ENCODE assay signal across 7 cellular contexts in genomic region chr17:64497565-64498035, GRCh38. TPM values are rescaled to one million over a fixed set of nuclear protein-coding genes. Genes with fewer than 3 reads are reported as not detected.
DNase-seq lines count a peak whose midpoint lies in the region; ATAC-seq and TF ChIP-seq lines count a peak whose summit lies in the region.

No MANE protein-coding gene starts in this region.

- no peak overlapping the region for H2BK5ac ChIP-seq in H9 (ENCODE audit: insufficient read length, low read length)

- H3K9me3 ChIP-seq in H9 (ENCODE audit: control insufficient read depth, low read depth, low read length) (no peaks in the 10 kb centered on the region), RWPE2 (ENCODE audit: severe bottlenecking) (no peaks in the 10 kb centered on the region), esophagus squamous epithelium (no peaks in the 10 kb centered on the region)

- intact Hi-C loops in esophagus squamous epithelium (cut with DNase I): loop anchor here (10.0 kb wide), 1 partner anchor 73 kb away; no protein-coding TSS in a partner anchor

- peak overlapping the region; percentile 62 for H3K4me3 ChIP-seq in RWPE2 (ENCODE audit: severe bottlenecking)
- peak overlapping the region; percentile 65 to 86 (median 72) for H3K4me3 ChIP-seq in esophagus squamous epithelium
- H3K4me3 ChIP-seq in skeletal muscle cell (ENCODE audit: low read depth, low read length): peak overlapping the region; percentile 76

- no peak overlapping the region for H3K23ac ChIP-seq in H9 (ENCODE audit: insufficient read length, low read depth, low read length)

- H3K23me2 ChIP-seq in H9 (ENCODE audit: insufficient read length, low read depth, low read length, poor library complexity, severe bottlenecking): peaks cover 15% of the 10 kb centered on the region

- no peak overlapping the region for H2AFZ ChIP-seq in H9 (ENCODE audit: low read length)

- TF ChIP-seq CTCF in H9 (conservative IDR thresholded peaks at IDR 0.05) (no peak; the same call in 2 of the 3 replicates), RWPE2 (IDR thresholded peaks at IDR 0.05; ENCODE audit: poor library complexity, severe bottlenecking) (peak; percentile 42), esophagus squamous epithelium (IDR thresholded peaks at IDR 0.05) (peak in 1 of 6 experiments; percentile 8)

- peaks cover 6% of the 10 kb centered on the region; the same call in 1 of the 2 replicates for H3K79me2 ChIP-seq in H9 (ENCODE audit: insufficient read depth, low read length)

- peak overlapping the region; percentile 89 to 99 (median 98); a peak in 5 of 7 replicates for H3K27ac Mint-ChIP-seq in H9

- H3K14ac ChIP-seq in H9 (ENCODE audit: insufficient read depth, low read length): no peak overlapping the region

- H2BK20ac ChIP-seq in H9 (ENCODE audit: low read depth, low read length, poor library complexity, severe bottlenecking): no peak overlapping the region

- H3T11ph ChIP-seq in H9 (ENCODE audit: low read length): no peak overlapping the region

- H3K56ac ChIP-seq in H9 (ENCODE audit: insufficient read length, low read depth, low read length): no peak overlapping the region

- no peaks in the 10 kb centered on the region for H4K20me1 ChIP-seq in H9 (ENCODE audit: control insufficient read depth, insufficient read depth, insufficient read length)

- H3K4me3 Mint-ChIP-seq in H9: peak overlapping the region; percentile 99

- DNase-seq in H9: no peak
- no peak for DNase-seq in RWPE2 (ENCODE audit: low spot score)
- DNase-seq in esophagus squamous epithelium (lab: John Stamatoyannopoulos, UW): no peak
- no peak for DNase-seq in skeletal muscle cell (ENCODE audit: low read depth)
- DNase-seq in GM19240 (ENCODE audit: insufficient read length, low spot score): no peak

- H3K27me3 ChIP-seq in H9 (ENCODE audit: insufficient read depth, low read length) (no peaks in the 10 kb centered on the region), RWPE2 (ENCODE audit: insufficient read depth, poor library complexity, severe bottlenecking) (no peaks in the 10 kb centered on the region), esophagus squamous epithelium (no peaks in the 10 kb centered on the region)

- peaks cover 2% of the 10 kb centered on the region for H3K79me1 ChIP-seq in H9 (ENCODE audit: insufficient read depth, low read depth, low read length, poor library complexity, severe bottlenecking)

- H2BK120ac ChIP-seq in H9 (ENCODE audit: low read depth, low read length, poor library complexity, severe bottlenecking): no peak overlapping the region

- H3K4ac ChIP-seq in H9 (ENCODE audit: low read depth, low read length): no peak overlapping the region

- H3K9me3 Mint-ChIP-seq in H9: no peaks in the 10 kb centered on the region; a peak in 1 of 5 replicates

- H3K36me3 Mint-ChIP-seq in H9 (ENCODE audit: insufficient read depth in 1 of 3, low read depth in 3 of 3): peaks cover 47 to 70% (median 60%) of the 10 kb centered on the region in 3 experiments

- WGBS in H9 (ENCODE audit: extremely low coverage, insufficient read length, low lambda C conversion rate): no CpG with 5 or more reads among the region's 4 CpGs
- WGBS in esophagus squamous epithelium, 2 donors: 39 to 40% methylated on average over 4 of the region's 4 CpGs

- H3K4me2 ChIP-seq in H9 (ENCODE audit: insufficient read depth, insufficient read length, low read length): peak overlapping the region; percentile 87

- ATAC-seq in RWPE2 (ENCODE audit: low read depth) (no peak), HG02678 (IDR thresholded peaks at IDR 0.05; ENCODE audit: unreplicated experiment) (no peak), HG02970 (IDR thresholded peaks at IDR 0.05; ENCODE audit: low FRiP score, unreplicated experiment) (no peak)

- H3K18ac ChIP-seq in H9 (ENCODE audit: insufficient read length, low read depth, low read length): no peak overlapping the region

- no peak overlapping the region for H3K9ac ChIP-seq in H9 (ENCODE audit: extremely low read depth, insufficient read length, low read length)

- H4K8ac ChIP-seq in H9 (replicated peaks; ENCODE audit: insufficient read length, low read depth, low read length): no peak overlapping the region

- no peak overlapping the region for H2BK15ac ChIP-seq in H9 (ENCODE audit: low read depth, low read length)

- no peak overlapping the region for H2AK5ac ChIP-seq in H9 (ENCODE audit: insufficient read length, low read length)

- H3K36me3 ChIP-seq in RWPE2 (ENCODE audit: low read depth) (peaks cover 74% of the 10 kb centered on the region), esophagus squamous epithelium (peaks cover 18 to 62% (median 35%) of the 10 kb centered on the region in 3 donors)

- peaks cover 54 to 61% of the 10 kb centered on the region in 2 experiments for H3K4me1 Mint-ChIP-seq in H9

- no peak overlapping the region for H4K5ac ChIP-seq in H9 (ENCODE audit: insufficient read length, low read depth, low read length)

- H3K27ac ChIP-seq in H9 (ENCODE audit: insufficient read length, low read depth, low read length) (peak overlapping the region; percentile 49), RWPE2 (ENCODE audit: poor library complexity, severe bottlenecking) (peak overlapping the region; percentile 86), esophagus squamous epithelium (peak overlapping the region; percentile 81 to 91 (median 89))

- H4K91ac ChIP-seq in H9 (ENCODE audit: insufficient read length, low read depth, low read length): no peak overlapping the region

- no peak overlapping the region for H2BK12ac ChIP-seq in H9 (ENCODE audit: insufficient read length, low read depth, low read length)

- H3K27me3 Mint-ChIP-seq in H9 (ENCODE audit: low read depth): peaks cover 3% of the 10 kb centered on the region

- H3K4me1 ChIP-seq in H9 (ENCODE audit: insufficient read depth, low read length) (no peaks in the 10 kb centered on the region; the same call in 1 of the 2 replicates), RWPE2 (ENCODE audit: insufficient read depth, poor library complexity, severe bottlenecking) (peaks cover 24% of the 10 kb centered on the region), esophagus squamous epithelium (peaks cover 5 to 86% (median 56%) of the 10 kb centered on the region in 3 donors)

- TF ChIP-seq POLR2A in esophagus squamous epithelium (IDR thresholded peaks at IDR 0.05): peak in 1 of 4 donors; percentile 17

RNA-seq across cellular contexts. Expression of gene POLG2, which starts 0.7 kb away (rescaled TPM):
- total RNA-seq in H9 (2021) (33.0 and 35.5 TPM in 2 replicates), esophagus squamous epithelium (10 to 100 TPM in 1 of 4 donors, 1 to 10 TPM in 3; 3.9 to 12.0 (median 8.2) TPM)

RNA-seq across cellular contexts. Expression of gene DDX5, which starts 8.5 kb away (rescaled TPM):
- total RNA-seq in H9 (2021) (864 and 869 TPM in 2 replicates), esophagus squamous epithelium (100 to 1,000 TPM; 347 to 847 (median 488) TPM)

RNA-seq across cellular contexts. Expression of gene CEP95, which starts 9.2 kb away (rescaled TPM):
- 61.9 and 67.3 TPM in 2 replicates for total RNA-seq in H9 (2021)
- 10 to 100 TPM; 10.3 to 44.1 (median 23.6) TPM for total RNA-seq in esophagus squamous epithelium

RNA-seq across cellular contexts. Expression of gene MILR1, which starts 48.7 kb away (rescaled TPM):
- total RNA-seq in H9 (2021): not detected in 2 replicates
- total RNA-seq in esophagus squamous epithelium: 1 to 10 TPM in 3 of 4 donors, under 1 TPM in 1; 0.79 to 8.1 (median 1.8) TPM
